In genomic region chr14:73774671-73775070, GRCh38 we compare ENCODE assay signal across 10 cellular contexts.
DNase-seq lines count a peak whose midpoint lies in the region; ATAC-seq and TF ChIP-seq lines count a peak whose summit lies in the region.
"Had no signal": no experiment of that assay in that cellular context is flagged by ENCODE, and none has a peak within 500 bp of the region (broad histone marks: within the 10 kb centered on the region; RNA-seq: fewer than 3 reads in every experiment).

No MANE protein-coding gene starts in this region.

- H3K27me3 Mint-ChIP-seq in activated CD4-positive, alpha-beta T cell treated with anti-CD3 and anti-CD28 coated beads, Interleukin-2, amount 10 ng/mL, durations not matched to agents 24 days and 14 days, result no peaks in the 10 kb centered on the region
- H3K27me3 Mint-ChIP-seq in stimulated activated memory B cell treated with anti-CD40 and anti-IgM and Interleukin-4, amounts not matched to agents 10 μg/mL and 1 μg/mL and 100 μg/mL, for 72 hours, result no peaks in the 10 kb centered on the region

- H3K27me3 ChIP-seq in RWPE2 (ENCODE audit: insufficient read depth, poor library complexity, severe bottlenecking) (no peaks in the 10 kb centered on the region), hepatocyte (no peaks in the 10 kb centered on the region)

- no peak overlapping the region for H3K4me3 Mint-ChIP-seq in activated CD4-positive, alpha-beta T cell treated with anti-CD3 and anti-CD28 coated beads, Interleukin-2, amount 10 ng/mL, durations not matched to agents 24 days and 14 days
- no peak overlapping the region for H3K4me3 Mint-ChIP-seq in stimulated activated memory B cell treated with anti-CD40 and anti-IgM and Interleukin-4, amounts not matched to agents 10 μg/mL and 1 μg/mL and 100 μg/mL, for 72 hours

- H3K4me1 Mint-ChIP-seq in activated CD4-positive, alpha-beta T cell treated with anti-CD3 and anti-CD28 coated beads, Interleukin-2, amount 10 ng/mL, durations not matched to agents 24 days and 14 days, result peaks cover 62% of the 10 kb centered on the region
- H3K4me1 Mint-ChIP-seq in stimulated activated memory B cell treated with anti-CD40 and anti-IgM and Interleukin-4, amounts not matched to agents 10 μg/mL and 1 μg/mL and 100 μg/mL, for 72 hours, result peaks cover 79% of the 10 kb centered on the region

- H3K79me2 ChIP-seq in hepatocyte, result peaks cover 86% of the 10 kb centered on the region

- H3K36me3 Mint-ChIP-seq in activated CD4-positive, alpha-beta T cell treated with anti-CD3 and anti-CD28 coated beads, Interleukin-2, amount 10 ng/mL, durations not matched to agents 24 days and 14 days (ENCODE audit: low read depth), result peaks cover 2% of the 10 kb centered on the region
- no peaks in the 10 kb centered on the region for H3K36me3 Mint-ChIP-seq in stimulated activated memory B cell treated with anti-CD40 and anti-IgM and Interleukin-4, amounts not matched to agents 10 μg/mL and 1 μg/mL and 100 μg/mL, for 72 hours

- H3K9me3 ChIP-seq in RWPE2 (ENCODE audit: severe bottlenecking) (no peaks in the 10 kb centered on the region), hepatocyte (ENCODE audit: low read depth) (no peaks in the 10 kb centered on the region)

- peak overlapping the region; percentile 32 for H3K27ac Mint-ChIP-seq in activated CD4-positive, alpha-beta T cell treated with anti-CD3 and anti-CD28 coated beads, Interleukin-2, amount 10 ng/mL, durations not matched to agents 24 days and 14 days
- peak overlapping the region; percentile 89 for H3K27ac Mint-ChIP-seq in stimulated activated memory B cell treated with anti-CD40 and anti-IgM and Interleukin-4, amounts not matched to agents 10 μg/mL and 1 μg/mL and 100 μg/mL, for 72 hours

- H2AFZ ChIP-seq in hepatocyte, result no peak overlapping the region

- H3K4me3 ChIP-seq in RWPE2 (ENCODE audit: severe bottlenecking) (no peak overlapping the region), hepatocyte (no peak overlapping the region)

- 80% methylated on average over 2 of the region's 2 CpGs for WGBS in hepatocyte (ENCODE audit: low lambda C conversion rate, missing lambda C conversion rate)

- TF ChIP-seq CTCF in RWPE2 (IDR thresholded peaks at IDR 0.05; ENCODE audit: poor library complexity, severe bottlenecking) (no peak), hepatocyte (IDR thresholded peaks at IDR 0.05; ENCODE audit: poor library complexity) (no peak)

- peaks cover 18% of the 10 kb centered on the region for H3K4me1 ChIP-seq in RWPE2 (ENCODE audit: insufficient read depth, poor library complexity, severe bottlenecking)
- H3K4me1 ChIP-seq in hepatocyte (ENCODE audit: insufficient read depth), result peaks cover 22% of the 10 kb centered on the region

- H3K4me2 ChIP-seq in hepatocyte, result no peak overlapping the region

- peaks cover 37% of the 10 kb centered on the region for H4K20me1 ChIP-seq in hepatocyte (ENCODE audit: insufficient read depth, poor library complexity, severe bottlenecking)

- intact Hi-C loops in activated CD4-positive, alpha-beta T cell treated with anti-CD3 and anti-CD28 coated beads, Interleukin-2, amount 10 ng/mL, durations not matched to agents 24 days and 14 days (cut with micrococcal nuclease), result loop anchor here (1.0 kb wide), 1 partner anchor 12 kb away; no protein-coding TSS in a partner anchor

- no peak for DNase-seq in activated CD4-positive, alpha-beta T cell treated with anti-CD3 and anti-CD28 coated beads, Interleukin-2, amount 10 ng/mL, durations not matched to agents 24 days and 14 days
- DNase-seq in activated CD4-positive, alpha-beta T cell treated with anti-CD3 and anti-CD28 coated beads, Interleukin-2, amount 50 U/mL, for 4 hours, result no peak
- DNase-seq in RWPE2 (ENCODE audit: low spot score) (no peak), hepatocyte (ENCODE audit: low spot score) (no peak), putamen (ENCODE audit: low spot score) (no peak)
- DNase-seq: activated effector memory CD4-positive, alpha-beta T cell treated with Interleukin-2 at 50 U/mL for 16 hours; NCI-H2029 treated with DMSO at 0.1 percent for 48 hours had no signal

- peak overlapping the region; percentile 4 for H3K27ac ChIP-seq in RWPE2 (ENCODE audit: poor library complexity, severe bottlenecking)
- peak overlapping the region; percentile 33 for H3K27ac ChIP-seq in hepatocyte

- ATAC-seq in RWPE2 (ENCODE audit: low read depth) (no peak), HG02588 (IDR thresholded peaks at IDR 0.05; ENCODE audit: unreplicated experiment) (no peak), HG02970 (IDR thresholded peaks at IDR 0.05; ENCODE audit: low FRiP score, unreplicated experiment) (no peak)
- no peak for ATAC-seq in stimulated activated memory B cell treated with anti-CD40 and anti-IgM and Interleukin-4, amounts not matched to agents 10 μg/mL and 1 μg/mL and 100 μg/mL, for 72 hours

- no peaks in the 10 kb centered on the region for H3K9me3 Mint-ChIP-seq in activated CD4-positive, alpha-beta T cell treated with anti-CD3 and anti-CD28 coated beads, Interleukin-2, amount 10 ng/mL, durations not matched to agents 24 days and 14 days
- no peaks in the 10 kb centered on the region for H3K9me3 Mint-ChIP-seq in stimulated activated memory B cell treated with anti-CD40 and anti-IgM and Interleukin-4, amounts not matched to agents 10 μg/mL and 1 μg/mL and 100 μg/mL, for 72 hours

- no peaks in the 10 kb centered on the region for H3K36me3 ChIP-seq in RWPE2 (ENCODE audit: low read depth)
- H3K36me3 ChIP-seq in hepatocyte (replicated peaks; ENCODE audit: insufficient read depth, low read depth), result no peaks in the 10 kb centered on the region

- no peaks in the 10 kb centered on the region for H3K9me2 ChIP-seq in hepatocyte (replicated peaks; ENCODE audit: insufficient read depth)
